8 cellular contexts compared by ENCODE assay signal in the genomic region with DNA sequence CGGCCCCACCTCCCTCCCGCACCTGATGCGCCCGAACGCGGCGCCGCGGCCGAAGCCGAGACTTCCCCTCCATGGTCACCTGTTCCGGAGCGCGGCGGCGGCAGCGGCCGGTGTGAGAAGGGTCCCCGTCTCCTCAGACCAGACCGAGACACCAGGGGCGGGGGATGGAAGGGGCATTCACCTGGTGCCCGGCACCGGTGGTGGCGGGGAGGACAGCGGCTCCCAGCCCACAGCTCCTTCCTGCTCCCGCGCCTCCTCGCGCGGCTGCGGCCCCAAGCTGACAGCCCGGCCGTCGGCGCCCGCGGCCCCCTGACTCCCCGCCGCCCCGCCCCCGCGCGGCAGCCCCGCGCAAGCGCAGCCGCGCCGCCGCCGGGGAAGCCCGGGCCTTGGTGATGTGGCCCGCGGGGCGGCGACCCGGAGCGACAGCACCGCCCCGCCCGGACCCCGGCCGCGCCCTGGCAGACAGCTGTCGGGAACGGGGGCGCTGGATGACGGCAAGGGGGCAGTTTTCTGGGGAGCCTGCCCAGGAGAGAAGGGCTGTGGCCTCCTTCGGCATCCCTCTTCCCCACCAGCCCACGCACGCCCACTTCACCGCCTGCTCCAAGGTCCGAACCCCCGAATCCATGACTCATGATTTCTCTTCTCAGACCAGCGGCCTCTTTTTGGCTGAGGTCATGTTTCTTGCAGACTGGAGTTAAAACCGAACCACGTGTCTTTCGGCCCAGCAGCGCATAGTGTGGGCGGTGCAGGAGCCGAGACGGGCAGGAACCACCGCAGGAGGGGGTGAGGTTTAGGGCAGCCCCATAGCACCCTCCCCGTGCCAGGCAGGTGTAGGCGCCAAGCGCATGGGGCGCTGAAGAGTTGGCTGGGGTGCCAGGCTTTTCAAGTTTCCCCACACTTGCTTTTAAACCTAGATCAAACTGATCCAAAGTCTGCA. TPM values are rescaled to one million over a fixed set of nuclear protein-coding genes. Genes with fewer than 3 reads are reported as not detected.
DNase-seq lines count a peak whose midpoint lies in the region; ATAC-seq and TF ChIP-seq lines count a peak whose summit lies in the region.

A gene with protein sequence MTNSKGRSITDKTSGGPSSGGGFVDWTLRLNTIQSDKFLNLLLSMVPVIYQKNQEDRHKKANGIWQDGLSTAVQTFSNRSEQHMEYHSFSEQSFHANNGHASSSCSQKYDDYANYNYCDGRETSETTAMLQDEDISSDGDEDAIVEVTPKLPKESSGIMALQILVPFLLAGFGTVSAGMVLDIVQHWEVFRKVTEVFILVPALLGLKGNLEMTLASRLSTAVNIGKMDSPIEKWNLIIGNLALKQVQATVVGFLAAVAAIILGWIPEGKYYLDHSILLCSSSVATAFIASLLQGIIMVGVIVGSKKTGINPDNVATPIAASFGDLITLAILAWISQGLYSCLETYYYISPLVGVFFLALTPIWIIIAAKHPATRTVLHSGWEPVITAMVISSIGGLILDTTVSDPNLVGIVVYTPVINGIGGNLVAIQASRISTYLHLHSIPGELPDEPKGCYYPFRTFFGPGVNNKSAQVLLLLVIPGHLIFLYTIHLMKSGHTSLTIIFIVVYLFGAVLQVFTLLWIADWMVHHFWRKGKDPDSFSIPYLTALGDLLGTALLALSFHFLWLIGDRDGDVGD (minus strand): TSS at position 282 of the 937 bp plus-strand sequence. CDS start 29,763 bp downstream, outside the sequence.

- no peak for TF ChIP-seq POLR2A in heart left ventricle (IDR thresholded peaks at IDR 0.05)

- ATAC-seq in activated naive CD8-positive, alpha-beta T cell treated with anti-CD3 and anti-CD28 coated beads, Interleukin-2, amount 50 U/mL, for 24 hours = peak; percentile 84
- ATAC-seq in heart left ventricle = peak; percentile 70 to 93 (median 92)

- H3K4me2 ChIP-seq in SU-DHL-6 (ENCODE audit: low read depth, low read length, poor library complexity, severe bottlenecking) = peak within 1 kb of the TSS; percentile 78

- H3K27ac ChIP-seq in SU-DHL-6 (ENCODE audit: low read depth, low read length) = peak within 1 kb of the TSS; percentile 74
- peak within 1 kb of the TSS in 10 of 12 donors; percentile 60 to 84 (median 70) for H3K27ac ChIP-seq in heart left ventricle

- H3K4me3 ChIP-seq in GM08714 (ENCODE audit: low read length) = peak within 1 kb of the TSS; percentile 75
- H3K4me3 ChIP-seq in SU-DHL-6 (ENCODE audit: insufficient read depth, low read length, poor library complexity, severe bottlenecking) = peak within 1 kb of the TSS; percentile 76
- H3K4me3 ChIP-seq in heart left ventricle = peak within 1 kb of the TSS; percentile 54 to 88 (median 76)

- intact Hi-C loops in heart left ventricle (cut with DNase I) (no loop called here), posterior cingulate gyrus (cut with DNase I) (no loop called here)

- no peaks in the 10 kb centered on the region for H3K9me3 Mint-ChIP-seq in activated naive CD8-positive, alpha-beta T cell treated with anti-CD3 and anti-CD28 coated beads, Interleukin-2, amount 50 U/mL, for 24 hours
- no peaks in the 10 kb centered on the region for H3K9me3 Mint-ChIP-seq in type B pancreatic cell

- H3K9me2 ChIP-seq in SU-DHL-6 (replicated peaks; ENCODE audit: insufficient read depth, low read length) = no peaks in the 10 kb centered on the region

- H3F3A ChIP-seq in SU-DHL-6 (ENCODE audit: insufficient read depth) = peaks cover 10% of the 10 kb centered on the region

- peaks cover 45% of the 10 kb centered on the region for H3K27me3 Mint-ChIP-seq in activated naive CD8-positive, alpha-beta T cell treated with anti-CD3 and anti-CD28 coated beads, Interleukin-2, amount 50 U/mL, for 24 hours
- peaks cover 44% of the 10 kb centered on the region for H3K27me3 Mint-ChIP-seq in type B pancreatic cell

- H3K9me3 ChIP-seq in SU-DHL-6 (ENCODE audit: insufficient read depth, low read length) (no peaks in the 10 kb centered on the region), heart left ventricle (no peaks in the 10 kb centered on the region)

- peak within 1 kb of the TSS; percentile 86 for H3K4me3 Mint-ChIP-seq in activated naive CD8-positive, alpha-beta T cell treated with anti-CD3 and anti-CD28 coated beads, Interleukin-2, amount 50 U/mL, for 24 hours
- H3K4me3 Mint-ChIP-seq in type B pancreatic cell = peak within 1 kb of the TSS; percentile 92

- H3K36me3 ChIP-seq in SU-DHL-6 (ENCODE audit: low read length) (no peaks in the 10 kb centered on the region), heart left ventricle (no peaks in the 10 kb centered on the region)

- H3K36me3 Mint-ChIP-seq in activated naive CD8-positive, alpha-beta T cell treated with anti-CD3 and anti-CD28 coated beads, Interleukin-2, amount 50 U/mL, for 24 hours (ENCODE audit: low read depth) = no peaks in the 10 kb centered on the region
- H3K36me3 Mint-ChIP-seq in type B pancreatic cell = no peaks in the 10 kb centered on the region

- H4K20me1 ChIP-seq in SU-DHL-6 (ENCODE audit: low read depth, low read length) = no peaks in the 10 kb centered on the region

- no peaks in the 10 kb centered on the region for H3K27me3 ChIP-seq in SU-DHL-6 (ENCODE audit: low read length)
- peaks cover 0 to 14% (median 4%) of the 10 kb centered on the region in 9 donors for H3K27me3 ChIP-seq in heart left ventricle

- TF ChIP-seq CTCF in LNCAP (IDR thresholded peaks at IDR 0.05) = peak; percentile 58
- TF ChIP-seq CTCF in SU-DHL-6 (IDR thresholded peaks at IDR 0.05; ENCODE audit: insufficient read depth, low read length, poor library complexity, severe bottlenecking) = peak; percentile 36
- peak in 6 of 12 donors; percentile 6 to 56 (median 26) for TF ChIP-seq CTCF in heart left ventricle (IDR thresholded peaks at IDR 0.05)
- peak; percentile 55 for TF ChIP-seq CTCF in type B pancreatic cell (conservative IDR thresholded peaks at IDR 0.05)

- H3K4me1 Mint-ChIP-seq in activated naive CD8-positive, alpha-beta T cell treated with anti-CD3 and anti-CD28 coated beads, Interleukin-2, amount 50 U/mL, for 24 hours = peaks cover 27% of the 10 kb centered on the region
- peaks cover 20% of the 10 kb centered on the region for H3K4me1 Mint-ChIP-seq in type B pancreatic cell (ENCODE audit: unreplicated experiment)

- H3K4me1 ChIP-seq in heart left ventricle = peaks cover 0 to 28% (median 6%) of the 10 kb centered on the region in 12 donors

- H3K9ac ChIP-seq in SU-DHL-6 (ENCODE audit: low read length) = peak within 1 kb of the TSS; percentile 67

- H2AFZ ChIP-seq in SU-DHL-6 (ENCODE audit: low read depth, low read length, severe bottlenecking) = peak within 1 kb of the TSS; percentile 89

- peak within 1 kb of the TSS; percentile 93 for H3K27ac Mint-ChIP-seq in activated naive CD8-positive, alpha-beta T cell treated with anti-CD3 and anti-CD28 coated beads, Interleukin-2, amount 50 U/mL, for 24 hours
- peak within 1 kb of the TSS; percentile 83 for H3K27ac Mint-ChIP-seq in type B pancreatic cell

- WGBS in heart left ventricle, 4 donors = 1 to 2% (median 1%) methylated on average over 26 to 87 of the region's 87 CpGs

- H3K79me2 ChIP-seq in SU-DHL-6 (ENCODE audit: insufficient read depth, low read length) = no peaks in the 10 kb centered on the region

- DNase-seq in H4 (ENCODE audit: low spot score) = peak; percentile 95
- DNase-seq in activated naive CD8-positive, alpha-beta T cell treated with anti-CD3 and anti-CD28 coated beads, Interleukin-2, amount 50 U/mL, for 24 hours = peak; percentile 79
- peak; percentile 69 to 87 (median 78) for DNase-seq in heart left ventricle
- DNase-seq in posterior cingulate gyrus = peak; percentile 35 to 94 (median 64)
- peak; percentile 79 for DNase-seq in type B pancreatic cell (ENCODE audit: extremely low spot score, unreplicated experiment)

RNA-seq across cellular contexts. Expression of the gene that starts here (rescaled TPM):
- total RNA-seq in H4 (2014; rRNA removed; shearing (Covaris generic)) = 11.7 and 24.0 TPM in 2 replicates
- total RNA-seq in heart left ventricle = 10 to 100 TPM in 2 of 9 donors, 1 to 10 TPM in 7; 1.3 to 12.8 (median 4.2) TPM
- polyA plus RNA-seq in heart left ventricle = 1 to 10 TPM in 1 of 2 donors, under 1 TPM in 1; 0.30 to 1.1 TPM
- 10.3 and 11.5 TPM in 2 replicates for total RNA-seq in type B pancreatic cell (ENCODE audit: low replicate concordance)

Comparison
In these comparisons a context has a peak if more than half of its experiments do, and no peak if none do; other contexts are left out.
1. Peak in every context shown above with its lines: DNase-seq, ATAC-seq, H3K4me3 ChIP-seq and H3K27ac ChIP-seq.